Comparison of ENCODE assay signal across 8 cellular contexts in the genomic region with DNA sequence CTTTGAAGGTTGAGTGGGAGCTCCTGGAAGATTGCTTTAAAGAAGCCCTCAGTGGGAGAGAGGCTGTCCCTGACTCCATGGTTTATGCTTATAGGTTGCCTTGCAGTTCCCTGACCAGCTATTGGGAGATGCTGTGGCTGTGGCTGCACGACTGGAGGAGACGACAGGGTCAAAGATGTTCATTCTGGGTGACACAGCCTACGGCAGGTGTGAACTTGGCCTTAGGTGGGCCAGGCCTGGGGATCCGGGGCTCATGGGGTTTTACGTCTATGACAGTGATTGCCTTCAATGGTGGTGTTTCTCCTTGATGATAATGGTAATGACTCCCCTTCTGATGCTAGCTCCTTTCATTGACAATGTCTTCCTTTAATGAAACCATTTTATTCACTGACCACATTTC. TPM values are rescaled to one million over a fixed set of nuclear protein-coding genes. Genes with fewer than 3 reads are reported as not detected.
DNase-seq lines count a peak whose midpoint lies in the region; ATAC-seq, FAIRE-seq and TF ChIP-seq lines count a peak whose summit lies in the region.

No MANE protein-coding gene starts in this region.

- H3K4me3 ChIP-seq in AG04449 (ENCODE audit: low read depth, low read length) (peak overlapping the region; percentile 97), HUES6 (ENCODE audit: low read depth, low read length) (peak overlapping the region; percentile 92), bronchial epithelial cell (ENCODE audit: low read depth, low read length) (peak overlapping the region; percentile 74), muscle layer of duodenum (ENCODE audit: low read depth in 1 of 2, low read length in 2 of 2) (peak overlapping the region; percentile 97 to 99)

- POLR2A ChIA-PET in AG04449 (lab: Yijun Ruan, JAX): no interaction called here

- H3K27me3 ChIP-seq in HUES6 (ENCODE audit: control insufficient read depth, insufficient read depth, low read length): no peaks in the 10 kb centered on the region
- no peaks in the 10 kb centered on the region for H3K27me3 ChIP-seq in bronchial epithelial cell (ENCODE audit: control insufficient read depth, insufficient read depth, low read length)
- no peaks in the 10 kb centered on the region for H3K27me3 ChIP-seq in muscle layer of duodenum (ENCODE audit: low read depth, low read length)

- CTCF ChIA-PET in AG04449 (lab: Yijun Ruan, JAX): interaction anchor here (1.0 to 8.7 kb wide), 4 partner anchors 23 to 205 kb away, joined by 3 to 71 read pairs (median 8); a partner anchor contains a TSS

- no peak for FAIRE-seq in bronchial epithelial cell (lab: Jason Lieb, UNC)

- H3K9me3 ChIP-seq in HUES6 (ENCODE audit: control insufficient read depth, insufficient read depth, low read depth, low read length): no peaks in the 10 kb centered on the region
- no peaks in the 10 kb centered on the region for H3K9me3 ChIP-seq in muscle layer of duodenum (ENCODE audit: control insufficient read depth in 1 of 2, low read length in 2 of 2)

- H3K4me1 ChIP-seq in HUES6 (ENCODE audit: control insufficient read depth, insufficient read depth, low read length) (peaks cover 13% of the 10 kb centered on the region; the same call in 1 of the 2 replicates), muscle layer of duodenum (ENCODE audit: control insufficient read depth in 1 of 2, insufficient read depth in 2 of 2, low read length in 2 of 2) (peaks cover 6 to 22% of the 10 kb centered on the region in 2 donors)

- TF ChIP-seq CTCF in AG04449 (IDR thresholded peaks at IDR 0.05; ENCODE audit: insufficient read depth, low read length, missing control alignments) (no peak), bronchial epithelial cell (IDR thresholded peaks at IDR 0.05; ENCODE audit: insufficient read depth, low read length, severe bottlenecking) (no peak)

- DNase-seq in AG04449 (ENCODE audit: low read depth, low spot score) (no peak), bronchial epithelial cell (ENCODE audit: low read depth) (no peak), NCI-H1092 (lab: John Stamatoyannopoulos, UW) (no peak), NCI-H128 (lab: John Stamatoyannopoulos, UW; ENCODE audit: unreplicated experiment) (no peak), KG1 (lab: John Stamatoyannopoulos, UW) (no peak)

- H3K9ac ChIP-seq in HUES6 (ENCODE audit: low read length): peak overlapping the region; percentile 93

- H3K36me3 ChIP-seq in HUES6 (ENCODE audit: control insufficient read depth, insufficient read depth, low read length) (peaks cover 24% of the 10 kb centered on the region), bronchial epithelial cell (ENCODE audit: control insufficient read depth, insufficient read depth, low read length) (peaks cover 20% of the 10 kb centered on the region), muscle layer of duodenum (ENCODE audit: control insufficient read depth in 1 of 2, insufficient read depth in 2 of 2, low read length in 2 of 2) (peaks cover 0 to 38% of the 10 kb centered on the region in 2 donors)

- no peak overlapping the region for H3K27ac ChIP-seq in HUES6 (ENCODE audit: low read depth, low read length)
- H3K27ac ChIP-seq in muscle layer of duodenum (ENCODE audit: low read length): no peak overlapping the region

- ATAC-seq in HG03095 (IDR thresholded peaks at IDR 0.05; ENCODE audit: unreplicated experiment): no peak

RNA-seq across cellular contexts. Expression of a gene that starts 0.7 kb away (rescaled TPM):
- 17.9 and 31.9 TPM in 2 replicates for total RNA-seq in bronchial epithelial cell

RNA-seq across cellular contexts. Expression of a gene that starts 4.3 kb away (rescaled TPM):
- 220 and 241 TPM in 2 replicates for total RNA-seq in bronchial epithelial cell

RNA-seq across cellular contexts. Expression of a gene that starts 8.5 kb away (rescaled TPM):
- 72.7 and 84.0 TPM in 2 replicates for total RNA-seq in bronchial epithelial cell

RNA-seq across cellular contexts. Expression of a gene that starts 20.9 kb away (rescaled TPM):
- total RNA-seq in bronchial epithelial cell: 2.6 and 3.7 TPM in 2 replicates

RNA-seq across cellular contexts. Expression of a gene that starts 23.8 kb away (rescaled TPM):
- total RNA-seq in bronchial epithelial cell: 13.2 and 19.8 TPM in 2 replicates
